ENCODE assay signal across 35 cellular contexts in genomic region chr11:61264795-61265194, GRCh38. TPM values are rescaled to one million over a fixed set of nuclear protein-coding genes. Genes with fewer than 3 reads are reported as not detected.
"Had no signal": no experiment of that assay in that cellular context is flagged by ENCODE, and none has a peak within 500 bp of the region (broad histone marks: within the 10 kb centered on the region; RNA-seq: fewer than 3 reads in every experiment).

No MANE protein-coding gene starts in this region.

- FAIRE-seq: astrocyte, bronchial epithelial cell had no signal

- H3K36me3 ChIP-seq: brain microvascular endothelial cell, esophagus muscularis mucosa, gastrocnemius medialis had no signal

- H3K27ac Mint-ChIP-seq: activated B cell treated with CpG ODN at 0.5 μM for 24 hours; activated CD8-positive, alpha-beta T cell treated with anti-CD3 and anti-CD28 coated beads for 36 hours; activated naive CD8-positive, alpha-beta T cell; activated T-helper 17 cell treated with anti-CD3 and anti-CD28 coated beads, Interleukin-2, amount 50 U/mL, for 72 hours; dendritic cell treated with granulocyte-macrophage colony-stimulating factor and Interleukin-4, amounts not matched to agents 40 ng/mL and 50 ng/mL, for 4 days; effector memory CD8-positive, alpha-beta T cell; T-cell; T-helper 1 cell treated with Interleukin-12 subunit alpha and Interleukin-12 subunit beta and Interleukin-4 antibody, amounts not matched to agents 30 μg/mL and 1 μg/mL, for 36 hours; T-helper 2 cell treated with Interferon-gamma antibody and Interleukin-4, amounts not matched to agents 5 μg/mL and 100 μg/mL, for 36 hours had no signal

- H3K4me1 Mint-ChIP-seq: activated B cell treated with CpG ODN at 0.5 μM for 24 hours; activated T-helper 17 cell treated with anti-CD3 and anti-CD28 coated beads, Interleukin-2, amount 50 U/mL, for 72 hours; central memory CD8-positive, alpha-beta T cell; T-cell had no signal

- H3K9me3 ChIP-seq: esophagus muscularis mucosa, gastrocnemius medialis had no signal

- H3K4me1 ChIP-seq: esophagus muscularis mucosa, gastrocnemius medialis had no signal

- H3K4me3 ChIP-seq: coronary artery, dorsolateral prefrontal cortex, esophagus muscularis mucosa, gastrocnemius medialis had no signal

- ATAC-seq: activated CD4-positive, CD25-positive, alpha-beta regulatory T cell treated with anti-CD3 and anti-CD28 coated beads, Interleukin-2, amount 50 U/mL, for 24 hours; activated CD8-positive, alpha-beta T cell treated with anti-CD3 and anti-CD28 coated beads for 36 hours; activated T-cell treated with anti-CD3 and anti-CD28 coated beads, Interleukin-2, amount 50 U/mL, for 4 hours; activated T-helper 17 cell treated with anti-CD3 and anti-CD28 coated beads, Interleukin-2, amount 50 U/mL, for 72 hours; effector memory CD8-positive, alpha-beta T cell; foreskin keratinocyte; gastrocnemius medialis; T-cell had no signal

- H3K27me3 ChIP-seq: brain microvascular endothelial cell, dorsolateral prefrontal cortex, esophagus muscularis mucosa, foreskin keratinocyte, gastrocnemius medialis had no signal

- DNase-seq: activated B cell treated with CpG ODN at 0.5 μM for 24 hours; activated CD4-positive, alpha-beta T cell treated with anti-CD3 and anti-CD28 coated beads for 48 hours; activated CD4-positive, alpha-beta T cell treated with anti-CD3 and anti-CD28 coated beads, Interleukin-2, amount 50 U/mL, for 1 hour; activated CD4-positive, alpha-beta T cell treated with anti-CD3 and anti-CD28 coated beads, Interleukin-2, amount 50 U/mL, for 48 hours; activated CD8-positive, alpha-beta memory T cell treated with anti-CD3 and anti-CD28 coated beads for 24 hours; activated CD8-positive, alpha-beta T cell treated with anti-CD3 and anti-CD28 coated beads for 36 hours; activated effector memory CD4-positive, alpha-beta T cell treated with Interleukin-2 at 50 U/mL for 16 hours; activated gamma-delta T cell treated with Interleukin-2 at 50 U/mL for 16 hours; activated naive CD4-positive, alpha-beta T cell treated with anti-CD3 and anti-CD28 coated beads, Interleukin-2, amount 50 U/mL, for 16 hours; activated naive CD4-positive, alpha-beta T cell treated with Interleukin-2 at 50 U/mL for 16 hours; activated T-cell treated with anti-CD3 and anti-CD28 coated beads, Interleukin-2, amount 50 U/mL, for 4 hours; amniotic stem cell; anterior cingulate cortex; brain microvascular endothelial cell; dorsolateral prefrontal cortex; effector memory CD8-positive, alpha-beta T cell; erythroblast; foreskin keratinocyte; gastrocnemius medialis; T-cell; T1000; WERI-Rb-1 had no signal

- H3K27me3 Mint-ChIP-seq: activated B cell treated with CpG ODN at 0.5 μM for 24 hours; activated CD8-positive, alpha-beta T cell treated with anti-CD3 and anti-CD28 coated beads for 36 hours; activated naive CD8-positive, alpha-beta T cell; T-cell had no signal

- H3K36me3 Mint-ChIP-seq: activated naive CD8-positive, alpha-beta T cell; T-cell had no signal

- H3K27ac ChIP-seq: brain microvascular endothelial cell, coronary artery, dorsolateral prefrontal cortex, esophagus muscularis mucosa, foreskin keratinocyte, gastrocnemius medialis, WERI-Rb-1 had no signal

- H3K4me3 Mint-ChIP-seq: activated B cell treated with CpG ODN at 0.5 μM for 24 hours; activated CD8-positive, alpha-beta T cell treated with anti-CD3 and anti-CD28 coated beads for 36 hours; activated naive CD8-positive, alpha-beta T cell; activated T-cell treated with anti-CD3 and anti-CD28 coated beads, Interleukin-2, amount 50 U/mL, for 4 hours; activated T-helper 17 cell treated with anti-CD3 and anti-CD28 coated beads, Interleukin-2, amount 50 U/mL, for 72 hours; central memory CD8-positive, alpha-beta T cell; dendritic cell treated with granulocyte-macrophage colony-stimulating factor and Interleukin-4, amounts not matched to agents 40 ng/mL and 50 ng/mL, for 4 days; effector memory CD8-positive, alpha-beta T cell; T-cell; T-helper 1 cell treated with Interleukin-12 subunit alpha and Interleukin-12 subunit beta and Interleukin-4 antibody, amounts not matched to agents 30 μg/mL and 1 μg/mL, for 36 hours; T-helper 2 cell treated with Interferon-gamma antibody and Interleukin-4, amounts not matched to agents 5 μg/mL and 100 μg/mL, for 36 hours had no signal

RNA-seq across cellular contexts. Expression of gene PGA5, which starts 23.8 kb away (rescaled TPM):
- total RNA-seq: activated B cell treated with CpG ODN at 0.5 μM for 24 hours; activated CD8-positive, alpha-beta T cell treated with anti-CD3 and anti-CD28 coated beads for 36 hours; activated T-cell treated with anti-CD3 and anti-CD28 coated beads, Interleukin-2, amount 50 U/mL, for 4 hours; activated T-helper 17 cell treated with anti-CD3 and anti-CD28 coated beads, Interleukin-2, amount 50 U/mL, for 72 hours; bronchial epithelial cell; cardiac septum; cerebellum; foreskin keratinocyte; gastrocnemius medialis; T-cell had no signal
- polyA plus RNA-seq: foreskin keratinocyte had no signal

RNA-seq across cellular contexts. Expression of gene PGA4, which starts 42.6 kb away (rescaled TPM):
- total RNA-seq: activated B cell treated with CpG ODN at 0.5 μM for 24 hours; activated CD8-positive, alpha-beta T cell treated with anti-CD3 and anti-CD28 coated beads for 36 hours; activated T-cell treated with anti-CD3 and anti-CD28 coated beads, Interleukin-2, amount 50 U/mL, for 4 hours; activated T-helper 17 cell treated with anti-CD3 and anti-CD28 coated beads, Interleukin-2, amount 50 U/mL, for 72 hours; bronchial epithelial cell; cardiac septum; foreskin keratinocyte; T-cell had no signal
- polyA plus RNA-seq: foreskin keratinocyte had no signal
